1 cellular context compared by ENCODE assay signal in genomic region chr12:40224439-40225291, GRCh38.
TF ChIP-seq lines count a peak whose summit lies in the region.

LRRK2 (plus strand) TSS chr12:40224997; CDS start chr12:40225132, 135 bp downstream.

TF ChIP-seq in WTC11, 78 proteins besides CTCF, POLR2A, EP300 and RAD21 (continued from another document):
- TF ChIP-seq MAX (CRISPR knock-in tag; IDR thresholded peaks at IDR 0.05) (peak; percentile 93), KAT7 (CRISPR knock-in tag; IDR thresholded peaks at IDR 0.05; ENCODE audit: borderline replicate concordance) (no peak), ZNF512 (CRISPR knock-in tag; IDR thresholded peaks at IDR 0.05; ENCODE audit: borderline replicate concordance) (no peak), ATF3 (CRISPR knock-in tag; conservative IDR thresholded peaks at IDR 0.05) (no peak), ZNF263 (CRISPR knock-in tag; IDR thresholded peaks at IDR 0.05; ENCODE audit: low read depth) (no peak), ATF6 (CRISPR knock-in tag; IDR thresholded peaks at IDR 0.05) (no peak), ZNF416 (CRISPR knock-in tag; IDR thresholded peaks at IDR 0.05) (no peak), ZNF396 (CRISPR knock-in tag; IDR thresholded peaks at IDR 0.05; ENCODE audit: borderline replicate concordance) (no peak), PREB (CRISPR knock-in tag; IDR thresholded peaks at IDR 0.05; ENCODE audit: borderline replicate concordance) (no peak), CDX4 (CRISPR knock-in tag; IDR thresholded peaks at IDR 0.05; ENCODE audit: borderline replicate concordance) (no peak), ELF4 (CRISPR knock-in tag; IDR thresholded peaks at IDR 0.05; ENCODE audit: low read depth) (no peak), ZBTB43 (CRISPR knock-in tag; IDR thresholded peaks at IDR 0.05) (peak; percentile 55; the same call in 1 of the 2 replicates), FOXJ3 (CRISPR knock-in tag; IDR thresholded peaks at IDR 0.05; ENCODE audit: borderline replicate concordance) (no peak), ZSCAN18 (CRISPR knock-in tag; IDR thresholded peaks at IDR 0.05) (no peak), FOXK1 (CRISPR knock-in tag; IDR thresholded peaks at IDR 0.05) (0 out of 2 replicates have a peak, but pooled peaks have one; percentile 24), ZNF532 (CRISPR knock-in tag; IDR thresholded peaks at IDR 0.05; ENCODE audit: borderline replicate concordance) (no peak), ZNF281 (CRISPR knock-in tag; IDR thresholded peaks at IDR 0.05) (no peak), MYBL2 (CRISPR knock-in tag; IDR thresholded peaks at IDR 0.05) (0 out of 2 replicates have a peak, but pooled peaks have one; percentile 70), MLX (CRISPR knock-in tag; IDR thresholded peaks at IDR 0.05) (no peak)
